In the genomic region with DNA sequence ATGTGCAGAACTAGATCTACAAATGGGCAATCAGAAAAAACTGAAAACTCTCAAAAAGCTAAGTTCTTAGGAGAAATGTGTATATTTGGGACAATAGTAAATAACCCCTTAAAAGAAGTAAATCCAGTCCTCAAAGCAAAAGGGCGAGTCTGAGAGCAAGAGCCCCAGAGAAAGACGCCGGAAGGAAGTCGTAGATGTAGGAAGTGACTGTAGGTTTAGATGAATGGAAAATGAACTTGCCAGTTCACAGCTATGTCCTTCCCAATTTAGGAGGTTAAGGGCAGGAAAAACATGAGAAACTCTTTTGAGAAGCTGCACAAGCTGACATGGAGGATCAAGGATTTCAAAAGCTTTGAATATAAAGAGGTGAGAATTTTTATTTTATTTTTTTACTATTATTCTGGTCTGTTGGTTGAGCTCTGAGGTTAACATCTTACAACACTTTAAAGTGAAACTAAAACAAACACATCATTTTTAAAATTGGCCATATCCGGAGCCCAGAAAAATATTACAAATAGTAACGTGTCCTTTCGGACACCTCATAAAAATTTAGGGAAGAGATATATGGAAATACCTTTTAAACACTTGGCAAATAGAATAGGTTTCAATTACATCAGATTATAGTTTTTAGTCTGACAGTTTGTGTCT, we compare ENCODE assay signal across 8 cellular contexts.
DNase-seq lines count a peak whose midpoint lies in the region; ATAC-seq and TF ChIP-seq lines count a peak whose summit lies in the region.

No MANE protein-coding gene starts in this region.

- H4K20me1 ChIP-seq in Karpas-422 (ENCODE audit: insufficient read depth, low read depth, low read length), result no peaks in the 10 kb centered on the region

- peaks cover 0 to 5% (median 0%) of the 10 kb centered on the region in 3 donors for H3K27me3 Mint-ChIP-seq in immature natural killer cell (ENCODE audit: low read depth in 3 of 3)

- 58 to 68% methylated on average over 7 of the region's 7 CpGs for WGBS in esophagus squamous epithelium, 2 donors

- ATAC-seq in GM18517 (IDR thresholded peaks at IDR 0.05; ENCODE audit: unreplicated experiment) (peak; percentile 85), GM21529 (IDR thresholded peaks at IDR 0.05; ENCODE audit: unreplicated experiment) (peak; percentile 73)

- H3K9ac ChIP-seq in Karpas-422 (ENCODE audit: low read length), result no peak overlapping the region

- no peak overlapping the region for H2AFZ ChIP-seq in Karpas-422 (ENCODE audit: low read length)

- H3K4me3 ChIP-seq in Karpas-422 (ENCODE audit: low read length) (no peak overlapping the region), esophagus squamous epithelium (peak overlapping the region in 1 of 4 donors; percentile 33)

- peaks cover 0 to 4% (median 0%) of the 10 kb centered on the region in 6 donors for H3K9me3 Mint-ChIP-seq in immature natural killer cell

- peaks cover 33 to 59% of the 10 kb centered on the region in 2 donors for H3K4me1 Mint-ChIP-seq in immature natural killer cell

- intact Hi-C loops in esophagus squamous epithelium (cut with DNase I), result no loop called here

- H3K4me1 ChIP-seq in Karpas-422 (ENCODE audit: low read length), result no peaks in the 10 kb centered on the region
- no peaks in the 10 kb centered on the region for H3K4me1 ChIP-seq in esophagus squamous epithelium

- DNase-seq in immature natural killer cell (peak; percentile 52 to 60 (median 53)), ecto neural progenitor cell (ENCODE audit: low spot score) (no peak), Karpas-422 (no peak), esophagus squamous epithelium (lab: John Stamatoyannopoulos, UW) (no peak), NCI-H2171 treated with DMSO at 0.1 percent for 48 hours (lab: John Stamatoyannopoulos, UW) (no peak)

- TF ChIP-seq CTCF in esophagus squamous epithelium (IDR thresholded peaks at IDR 0.05), result no peak

- peak overlapping the region; percentile 87 to 96 (median 94) for H3K27ac Mint-ChIP-seq in immature natural killer cell

- no peaks in the 10 kb centered on the region for H3K36me3 Mint-ChIP-seq in immature natural killer cell

- no peak for TF ChIP-seq POLR2A in esophagus squamous epithelium (IDR thresholded peaks at IDR 0.05)

- H3K27me3 ChIP-seq in Karpas-422 (ENCODE audit: low read length) (no peaks in the 10 kb centered on the region), esophagus squamous epithelium (no peaks in the 10 kb centered on the region)

- peak overlapping the region; percentile 87 to 98 (median 93) for H3K4me3 Mint-ChIP-seq in immature natural killer cell

- H3K79me2 ChIP-seq in Karpas-422 (ENCODE audit: low read length), result no peaks in the 10 kb centered on the region

- H3K4me2 ChIP-seq in Karpas-422 (ENCODE audit: low read depth, low read length, poor library complexity, severe bottlenecking), result no peak overlapping the region

- peak overlapping the region; percentile 22 for H3K27ac ChIP-seq in KOPT-K1 (ENCODE audit: low read depth, low read length, poor library complexity, severe bottlenecking)
- H3K27ac ChIP-seq in Karpas-422 (ENCODE audit: low read length), result no peak overlapping the region
- no peak overlapping the region for H3K27ac ChIP-seq in esophagus squamous epithelium

- no peaks in the 10 kb centered on the region for H3K9me3 ChIP-seq in KOPT-K1 (ENCODE audit: insufficient read depth, low read length, poor library complexity, severe bottlenecking)
- H3K9me3 ChIP-seq in Karpas-422 (ENCODE audit: low read length), result peaks cover 11% of the 10 kb centered on the region
- H3K9me3 ChIP-seq in esophagus squamous epithelium, result no peaks in the 10 kb centered on the region

- H3K36me3 ChIP-seq in KOPT-K1 (ENCODE audit: insufficient read depth, low read length), result no peaks in the 10 kb centered on the region
- no peaks in the 10 kb centered on the region for H3K36me3 ChIP-seq in Karpas-422 (ENCODE audit: insufficient read depth, low read length)
- H3K36me3 ChIP-seq in esophagus squamous epithelium, result no peaks in the 10 kb centered on the region

- H3K9me2 ChIP-seq in Karpas-422 (replicated peaks; ENCODE audit: insufficient read depth, low read length), result no peaks in the 10 kb centered on the region

Comparison
In these comparisons a context has a peak if more than half of its experiments do, and no peak if none do; other contexts are left out.
1. DNase-seq: peak in immature natural killer cell (3 of 3); none in ecto neural progenitor cell (single experiment), Karpas-422 (single experiment), esophagus squamous epithelium (single experiment) and NCI-H2171 treated with DMSO at 0.1 percent for 48 hours (single experiment).